Comparison of ENCODE assay signal across 10 cellular contexts in the genomic region with DNA sequence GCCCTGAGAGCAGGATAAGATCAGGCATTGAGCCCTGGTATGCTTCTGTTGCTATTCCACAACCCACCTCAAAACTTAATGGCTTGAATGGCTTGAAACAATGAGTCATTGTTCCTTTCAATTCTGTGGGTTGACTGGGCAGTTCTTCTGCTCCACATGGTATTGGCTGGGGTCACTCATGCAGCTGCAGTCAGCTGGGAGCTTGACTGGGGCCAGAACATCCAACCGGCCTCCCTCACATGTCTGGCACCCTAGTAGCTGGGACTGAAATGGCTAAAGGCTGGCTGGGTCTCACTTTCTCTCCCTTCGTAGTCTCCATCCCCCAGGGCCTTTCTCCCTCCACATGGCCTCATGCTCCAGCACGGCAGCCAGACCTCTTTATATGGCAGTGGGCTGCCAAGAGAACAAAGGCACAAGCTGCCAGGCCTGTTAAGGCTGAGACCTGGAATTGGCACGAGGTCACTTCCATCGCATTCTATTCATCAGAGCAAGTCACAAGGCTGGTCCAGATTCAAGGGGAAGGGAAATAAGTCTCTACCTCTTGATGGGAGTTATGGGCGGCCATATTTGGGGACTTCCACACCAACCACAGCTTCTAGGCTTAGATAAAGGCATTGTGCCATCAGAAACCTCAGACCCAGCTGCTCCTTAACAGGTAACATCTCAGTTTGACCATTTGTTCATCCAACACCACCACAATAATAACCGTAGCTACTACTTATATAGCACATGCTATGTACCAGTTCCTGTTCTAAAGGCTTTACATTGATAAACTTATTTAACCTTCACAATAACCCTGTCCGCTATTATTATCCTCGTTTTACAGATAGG.
A peak's percentile ranks its signal among the peaks of the same experiment; 100 is the strongest.
DNase-seq lines count a peak whose midpoint lies in the region; ATAC-seq and TF ChIP-seq lines count a peak whose summit lies in the region.
"Had no signal": no experiment of that assay in that cellular context is flagged by ENCODE, and none has a peak within 500 bp of the region (broad histone marks: within the 10 kb centered on the region; RNA-seq: fewer than 3 reads in every experiment).

No MANE protein-coding gene starts in this region.

- intact Hi-C loops in left cardiac atrium (cut with DNase I), result no loop called here

- in situ Hi-C loops in ACHN (cut with HindIII; ENCODE audit: low pct_ligation_motif_present, low pct_unique_long_range_greater_than_20kb, low sequenced_read_pairs), result no loop called here

- peaks cover 47% of the 10 kb centered on the region for H3K27me3 Mint-ChIP-seq in activated T-cell treated with anti-CD3 and anti-CD28 coated beads, Interleukin-2, amount 50 U/mL, for 24 hours

- H3K4me1 Mint-ChIP-seq in activated T-cell treated with anti-CD3 and anti-CD28 coated beads, Interleukin-2, amount 50 U/mL, for 24 hours (ENCODE audit: low read depth), result peaks cover 3% of the 10 kb centered on the region

- ATAC-seq in left cardiac atrium (peak; percentile 41 to 83), GM21515 (IDR thresholded peaks at IDR 0.05; ENCODE audit: unreplicated experiment) (no peak)

- no peaks in the 10 kb centered on the region for H3K36me3 Mint-ChIP-seq in activated T-cell treated with anti-CD3 and anti-CD28 coated beads, Interleukin-2, amount 50 U/mL, for 24 hours (ENCODE audit: low read depth)

- H3K4me3 Mint-ChIP-seq in activated T-cell treated with anti-CD3 and anti-CD28 coated beads, Interleukin-2, amount 50 U/mL, for 24 hours, result no peak overlapping the region

- no peak overlapping the region for H3K27ac Mint-ChIP-seq in activated T-cell treated with anti-CD3 and anti-CD28 coated beads, Interleukin-2, amount 50 U/mL, for 24 hours

- H3K9me3 Mint-ChIP-seq in activated T-cell treated with anti-CD3 and anti-CD28 coated beads, Interleukin-2, amount 50 U/mL, for 24 hours, result no peaks in the 10 kb centered on the region

- peak; percentile 31 for TF ChIP-seq POLR2A in GM19193 (IDR thresholded peaks at IDR 0.05; ENCODE audit: extremely low read depth, insufficient read depth, insufficient read length)

- DNase-seq in ACHN, result peak; percentile 36
- DNase-seq in NCI-H526 (lab: John Stamatoyannopoulos, UW), result peak; percentile 75 to 79
- peak; percentile 47 for DNase-seq in left cardiac atrium
- DNase-seq in D341Med (ENCODE audit: low spot score), result no peak
- no peak for DNase-seq in dedifferentiated amniotic fluid mesenchymal stem cell (ENCODE audit: extremely low spot score)
- DNase-seq in activated T-cell treated with anti-CD3 and anti-CD28 coated beads, Interleukin-2, amount 50 U/mL, for 24 hours, result no peak
- DNase-seq: activated CD4-positive, alpha-beta T cell treated with anti-CD3 and anti-CD28 coated beads for 4 hours; cerebellar nuclear complex had no signal

Comparison
In these comparisons a context has a peak if more than half of its experiments do, and no peak if none do; other contexts are left out.
1. DNase-seq: peak in ACHN (single experiment), NCI-H526 (2 of 2) and left cardiac atrium (single experiment); none in D341Med (single experiment), dedifferentiated amniotic fluid mesenchymal stem cell (single experiment) and activated T-cell treated with anti-CD3 and anti-CD28 coated beads, Interleukin-2, amount 50 U/mL, for 24 hours (single experiment).